Comparison of ENCODE assay signal across 16 cellular contexts in genomic region chr17:49998836-49999511, GRCh38. TPM values are rescaled to one million over a fixed set of nuclear protein-coding genes. Genes with fewer than 3 reads are reported as not detected.
DNase-seq lines count a peak whose midpoint lies in the region; ATAC-seq and TF ChIP-seq lines count a peak whose summit lies in the region.
"Had no signal": no experiment of that assay in that cellular context is flagged by ENCODE, and none has a peak within 500 bp of the region (broad histone marks: within the 10 kb centered on the region; RNA-seq: fewer than 3 reads in every experiment).

No MANE protein-coding gene starts in this region.

- H2AFZ ChIP-seq in OCI-LY7 (ENCODE audit: low read length) (peak overlapping the region; percentile 98), hepatocyte (peak overlapping the region; percentile 61)

- H3K4me3 ChIP-seq in OCI-LY7 (ENCODE audit: low read depth, low read length, poor library complexity, severe bottlenecking) (no peak overlapping the region), hepatocyte (no peak overlapping the region)
- H3K4me3 ChIP-seq: psoas muscle had no signal

- H3K9me3 Mint-ChIP-seq in type B pancreatic cell: no peaks in the 10 kb centered on the region
- H3K9me3 Mint-ChIP-seq: activated T-helper 2 cell treated with anti-CD3 and anti-CD28 coated beads, Interferon-gamma antibody, Interleukin-2, Interleukin-4, amounts not matched to agents 10 μg/mL and 5 μg/mL and 100 μg/mL, durations not matched to agents 14 hours and 24 hours and 36 hours; dendritic cell treated with granulocyte-macrophage colony-stimulating factor and Interleukin-4, amounts not matched to agents 40 ng/mL and 50 ng/mL, for 4 days; HFFc6; natural killer cell had no signal

- H3K4me1 Mint-ChIP-seq in type B pancreatic cell (ENCODE audit: unreplicated experiment): peaks cover 24% of the 10 kb centered on the region

- peak overlapping the region; percentile 45 for H3K4me3 Mint-ChIP-seq in type B pancreatic cell
- H3K4me3 Mint-ChIP-seq: dendritic cell treated with granulocyte-macrophage colony-stimulating factor and Interleukin-4, amounts not matched to agents 40 ng/mL and 50 ng/mL, for 4 days; natural killer cell had no signal

- CTCF ChIA-PET in OCI-LY7 (lab: Charles Lee; ENCODE audit: unreplicated experiment): no interaction called here

- intact Hi-C loops in OCI-LY7 (cut with micrococcal nuclease; ENCODE audit: unreplicated experiment): loop anchor here (1.0 to 5.0 kb wide), 4 partner anchors 119 to 432 kb away; partner anchors contain the start of gene SLC35B1

- H3K27ac ChIP-seq in OCI-LY7 (ENCODE audit: low read depth, low read length, poor library complexity, severe bottlenecking) (no peak overlapping the region), hepatocyte (no peak overlapping the region)
- H3K27ac ChIP-seq: brain microvascular endothelial cell, psoas muscle had no signal

- POLR2A ChIA-PET in OCI-LY7 (lab: Charles Lee): interaction anchor here (0.6 kb wide), 1 partner anchor 233 kb away, joined by 4 read pairs; no protein-coding TSS in a partner anchor

- WGBS in hepatocyte (ENCODE audit: low lambda C conversion rate, missing lambda C conversion rate): 64% methylated on average over 11 of the region's 11 CpGs

- H3K9me2 ChIP-seq in OCI-LY7 (ENCODE audit: insufficient read depth, low read length) (no peaks in the 10 kb centered on the region), hepatocyte (replicated peaks; ENCODE audit: insufficient read depth) (no peaks in the 10 kb centered on the region)

- H3K36me3 ChIP-seq in OCI-LY7 (ENCODE audit: insufficient read depth, low read length) (no peaks in the 10 kb centered on the region), hepatocyte (replicated peaks; ENCODE audit: insufficient read depth, low read depth) (no peaks in the 10 kb centered on the region)
- H3K36me3 ChIP-seq: brain microvascular endothelial cell had no signal

- H3K9me3 ChIP-seq in OCI-LY7 (ENCODE audit: low read length) (no peaks in the 10 kb centered on the region), hepatocyte (ENCODE audit: low read depth) (no peaks in the 10 kb centered on the region)
- H3K9me3 ChIP-seq: psoas muscle had no signal

- peaks cover 76% of the 10 kb centered on the region for H3K27me3 ChIP-seq in hepatocyte

- H3K79me2 ChIP-seq in OCI-LY7 (ENCODE audit: insufficient read depth, low read depth, low read length): no peaks in the 10 kb centered on the region
- no peaks in the 10 kb centered on the region for H3K79me2 ChIP-seq in hepatocyte

- TF ChIP-seq CTCF in OCI-LY7 (conservative IDR thresholded peaks at IDR 0.05; ENCODE audit: low read length) (no peak), hepatocyte (IDR thresholded peaks at IDR 0.05; ENCODE audit: poor library complexity) (no peak), type B pancreatic cell (conservative IDR thresholded peaks at IDR 0.05) (no peak)

- H4K20me1 ChIP-seq in OCI-LY7 (ENCODE audit: insufficient read depth, low read length) (no peaks in the 10 kb centered on the region), hepatocyte (ENCODE audit: insufficient read depth, poor library complexity, severe bottlenecking) (no peaks in the 10 kb centered on the region)

- DNase-seq in activated CD8-positive, alpha-beta memory T cell treated with anti-CD3 and anti-CD28 coated beads, Interleukin-2, amount 50 U/mL, for 48 hours: peak; percentile 50
- DNase-seq in activated CD8-positive, alpha-beta memory T cell treated with anti-CD3 and anti-CD28 coated beads for 24 hours: no peak
- DNase-seq in OCI-LY7 (ENCODE audit: low spot score) (no peak), hepatocyte (ENCODE audit: low spot score) (no peak), type B pancreatic cell (ENCODE audit: extremely low spot score, unreplicated experiment) (no peak), T-helper 1 cell (no peak), HK-2 (ENCODE audit: unreplicated experiment) (no peak)

- peaks cover 81% of the 10 kb centered on the region for H3K27me3 Mint-ChIP-seq in type B pancreatic cell

- ATAC-seq in HG02759 (IDR thresholded peaks at IDR 0.05; ENCODE audit: unreplicated experiment): no peak

- peaks cover 5% of the 10 kb centered on the region for H3K4me1 ChIP-seq in OCI-LY7 (ENCODE audit: insufficient read depth, low read length, poor library complexity, severe bottlenecking)
- peaks cover 19% of the 10 kb centered on the region for H3K4me1 ChIP-seq in hepatocyte (ENCODE audit: insufficient read depth)

- peak overlapping the region; percentile 55 for H3K27ac Mint-ChIP-seq in type B pancreatic cell
- H3K27ac Mint-ChIP-seq: activated T-helper 2 cell treated with anti-CD3 and anti-CD28 coated beads, Interferon-gamma antibody, Interleukin-2, Interleukin-4, amounts not matched to agents 10 μg/mL and 5 μg/mL and 100 μg/mL, durations not matched to agents 14 hours and 24 hours and 36 hours; CD14-positive monocyte; dendritic cell treated with granulocyte-macrophage colony-stimulating factor and Interleukin-4, amounts not matched to agents 40 ng/mL and 50 ng/mL, for 4 days; HFFc6; natural killer cell had no signal

- H3K4me2 ChIP-seq in OCI-LY7 (ENCODE audit: low read length) (no peak overlapping the region), hepatocyte (no peak overlapping the region)

- no peaks in the 10 kb centered on the region for H3K36me3 Mint-ChIP-seq in type B pancreatic cell
- H3K36me3 Mint-ChIP-seq: natural killer cell had no signal

- no TSS peak for BruUV-seq in OCI-LY7 (replicated peaks; lab: Mats Ljungman, UMichigan)

RNA-seq across cellular contexts. Expression of gene DLX3, which starts 4.0 kb away (rescaled TPM):
- total RNA-seq in OCI-LY7 (2014; rRNA removed; shearing (Covaris generic)): not detected in 2 replicates
- not detected in 2 replicates for total RNA-seq in OCI-LY7 (2022)
- 0.37 and 0.88 TPM in 2 replicates for total RNA-seq in hepatocyte
- 0.55 and 1.1 TPM in 2 replicates for polyA plus RNA-seq in hepatocyte
- total RNA-seq in type B pancreatic cell (ENCODE audit: low replicate concordance): 15.9 and 16.7 TPM in 2 replicates
- total RNA-seq: activated T-helper 2 cell treated with anti-CD3 and anti-CD28 coated beads, Interferon-gamma antibody, Interleukin-2, Interleukin-4, amounts not matched to agents 10 μg/mL and 5 μg/mL and 100 μg/mL, durations not matched to agents 14 hours and 24 hours and 36 hours; fibroblast of villous mesenchyme; HFFc6; natural killer cell; psoas muscle had no signal
- polyA plus RNA-seq: CD14-positive monocyte had no signal

RNA-seq across cellular contexts. Expression of gene DLX4, which starts 30.0 kb away (rescaled TPM):
- 0.28 and 0.47 TPM in 2 replicates for total RNA-seq in OCI-LY7 (2014; rRNA removed; shearing (Covaris generic))
- total RNA-seq in OCI-LY7 (2022): 0.27 and 1.3 TPM in 2 replicates
- 0.17 and 0.32 TPM in 2 replicates for total RNA-seq in hepatocyte
- polyA plus RNA-seq in hepatocyte: 1.4 and 3.7 TPM in 2 replicates
- total RNA-seq in type B pancreatic cell (ENCODE audit: low replicate concordance): 3.1 and 10.4 TPM in 2 replicates
- total RNA-seq: activated T-helper 2 cell treated with anti-CD3 and anti-CD28 coated beads, Interferon-gamma antibody, Interleukin-2, Interleukin-4, amounts not matched to agents 10 μg/mL and 5 μg/mL and 100 μg/mL, durations not matched to agents 14 hours and 24 hours and 36 hours; fibroblast of villous mesenchyme; HFFc6; psoas muscle had no signal
- polyA plus RNA-seq: psoas muscle had no signal

RNA-seq across cellular contexts. Expression of gene ITGA3, which starts 56.9 kb away (rescaled TPM):
- 23.2 and 30.7 TPM in 2 replicates for total RNA-seq in OCI-LY7 (2014; rRNA removed; shearing (Covaris generic))
- total RNA-seq in OCI-LY7 (2022) (15.2 and 15.6 TPM in 2 replicates), hepatocyte (26.3 and 28.5 TPM in 2 replicates), type B pancreatic cell (ENCODE audit: low replicate concordance) (20.3 and 27.3 TPM in 2 replicates)
- polyA plus RNA-seq in hepatocyte: 32.8 and 43.4 TPM in 2 replicates
